ENCODE assay signal across 8 cellular contexts in the genomic region with DNA sequence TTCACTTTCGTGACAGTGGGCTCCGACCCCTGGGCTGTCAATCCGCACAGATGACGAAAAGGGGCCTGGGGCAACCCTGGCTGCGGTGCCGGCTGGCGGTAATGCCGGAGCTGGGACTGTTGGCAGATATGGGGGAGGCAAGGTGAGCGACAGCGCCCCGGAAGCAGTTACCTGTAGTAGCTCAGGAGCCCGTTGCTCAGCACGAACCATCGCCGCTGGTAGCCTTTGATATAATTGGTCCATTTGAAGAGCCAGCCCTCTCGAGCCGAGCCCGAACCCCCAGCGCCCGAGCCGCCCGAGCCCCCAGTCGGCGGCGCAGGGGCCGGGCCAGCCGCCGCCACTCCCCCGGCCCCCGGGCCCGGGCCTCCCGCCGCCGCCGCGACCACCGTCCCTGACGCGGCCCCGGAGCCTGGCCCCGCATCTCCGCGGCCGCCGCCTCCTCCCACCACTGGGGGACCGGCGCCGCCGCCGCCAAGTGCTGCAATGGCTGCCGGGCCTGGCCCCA. TPM values are rescaled to one million over a fixed set of nuclear protein-coding genes. Genes with fewer than 3 reads are reported as not detected.
DNase-seq lines count a peak whose midpoint lies in the region; ATAC-seq and TF ChIP-seq lines count a peak whose summit lies in the region.

No MANE protein-coding gene starts in this region.

- DNase-seq in PC-3 (peak; percentile 57), Right ventricle myocardium superior (peak; percentile 63), posterior cingulate gyrus (peak in 9 of 10 donors; percentile 20 to 88 (median 29)), upper lobe of left lung (peak in 1 of 2 donors; percentile 84)
- DNase-seq in activated naive CD4-positive, alpha-beta T cell (lab: John Stamatoyannopoulos, UW): peak; percentile 28 to 59 (median 51)

- peak overlapping the region; percentile 100 for H3K4me2 ChIP-seq in PC-3 (ENCODE audit: low read length)

- CTCF ChIA-PET in PC-3 (lab: Charles Lee): interaction anchor here (1.5 kb wide), 1 partner anchor 54 kb away, joined by 8 read pairs; the partner anchor contains the start of gene PATL1

- peaks cover 39% of the 10 kb centered on the region for H3K4me1 ChIP-seq in PC-3 (ENCODE audit: insufficient read depth, low read length)
- peaks cover 30 to 45% (median 41%) of the 10 kb centered on the region in 4 donors for H3K4me1 ChIP-seq in upper lobe of left lung

- intact Hi-C loops in PC-3 (cut with micrococcal nuclease) (loop anchor here (1.0 to 2.0 kb wide), 3 partner anchors 54 to 65 kb away; partner anchors contain the start of gene PATL1), Right ventricle myocardium superior (cut with DNase I) (loop anchor here (5.0 to 10.0 kb wide), 2 partner anchors 52 to 60 kb away; partner anchors contain the start of gene PATL1), posterior cingulate gyrus (cut with DNase I) (loop anchor here (10.0 kb wide), 1 partner anchor 140 kb away; the partner anchor contains the start of gene STX3)

- H3K36me3 ChIP-seq in PC-3 (ENCODE audit: low read depth, low read length) (peaks cover 9% of the 10 kb centered on the region; the same call in 1 of the 2 replicates), upper lobe of left lung (peaks cover under 1 to 5% (median 3%) of the 10 kb centered on the region in 4 donors)

- TF ChIP-seq CTCF in PC-3 (conservative IDR thresholded peaks at IDR 0.05; ENCODE audit: low read depth, low read length): no peak
- TF ChIP-seq CTCF in upper lobe of left lung (IDR thresholded peaks at IDR 0.05): peak in 4 of 6 experiments; percentile 18 to 73 (median 58)

- no peaks in the 10 kb centered on the region for H3K9me3 ChIP-seq in PC-3 (ENCODE audit: low read length)
- no peaks in the 10 kb centered on the region for H3K9me3 ChIP-seq in upper lobe of left lung

- peaks cover 48% of the 10 kb centered on the region for H3K79me2 ChIP-seq in PC-3 (ENCODE audit: low read length)

- peak; percentile 22 for ATAC-seq in GM19035 (IDR thresholded peaks at IDR 0.05; ENCODE audit: unreplicated experiment)
- ATAC-seq in HG03097 (IDR thresholded peaks at IDR 0.05; ENCODE audit: low FRiP score, unreplicated experiment): peak; percentile 3
- peak; percentile 13 for ATAC-seq in PC-3
- no peak for ATAC-seq in Right ventricle myocardium superior (ENCODE audit: poor library complexity)
- no peak for ATAC-seq in upper lobe of left lung (ENCODE audit: low FRiP score in 2 of 2)
- no peak for ATAC-seq in GM18858 (IDR thresholded peaks at IDR 0.05; ENCODE audit: unreplicated experiment)

- 0 out of 2 replicates have a peak overlapping the region, but pooled peaks have one; percentile 7 for H3K27ac ChIP-seq in PC-3 (ENCODE audit: low read length)
- peak overlapping the region; percentile 91 to 97 (median 92) for H3K27ac ChIP-seq in upper lobe of left lung

- 0% methylated on average over 1 to 15 of the region's 51 CpGs for WGBS in upper lobe of left lung, 2 donors

- H3K4me3 ChIP-seq in PC-3 (ENCODE audit: low read length): peak overlapping the region; percentile 95
- H3K4me3 ChIP-seq in upper lobe of left lung: peak overlapping the region; percentile 81 to 91 (median 86)

- H3K27me3 ChIP-seq in PC-3 (ENCODE audit: low read length) (no peaks in the 10 kb centered on the region), upper lobe of left lung (no peaks in the 10 kb centered on the region)

- peak overlapping the region; percentile 78 for H3K9ac ChIP-seq in PC-3 (ENCODE audit: low read length)

- no peaks in the 10 kb centered on the region for H3F3A ChIP-seq in PC-3 (ENCODE audit: low read length, unreplicated experiment)

- no peaks in the 10 kb centered on the region for H3K9me2 ChIP-seq in PC-3 (replicated peaks; ENCODE audit: low read length)

- H4K20me1 ChIP-seq in PC-3 (ENCODE audit: low read length): peaks cover 33% of the 10 kb centered on the region

- no TSS peak for BruUV-seq in PC-3 (replicated peaks; lab: Mats Ljungman, UMichigan)

- POLR2A ChIA-PET in PC-3 (lab: Charles Lee; ENCODE audit: unreplicated experiment): interaction anchor here (0.6 kb wide), 1 partner anchor 82 kb away, joined by 3 read pairs; no protein-coding TSS in a partner anchor

- peak overlapping the region; percentile 66 for H2AFZ ChIP-seq in PC-3 (ENCODE audit: low read length)

- no peak for TF ChIP-seq EP300 in upper lobe of left lung (IDR thresholded peaks at IDR 0.05)

- no peak for TF ChIP-seq POLR2A in upper lobe of left lung (IDR thresholded peaks at IDR 0.05)

RNA-seq across cellular contexts. Expression of gene OSBP, which starts 0.4 kb away (rescaled TPM):
- 36.3 and 59.4 TPM in 2 replicates for total RNA-seq in PC-3 (2014; rRNA removed)
- 33.1 TPM for total RNA-seq in Right ventricle myocardium superior
- total RNA-seq in upper lobe of left lung: 10 to 100 TPM; 24.4 to 52.6 (median 35.0) TPM

RNA-seq across cellular contexts. Expression of gene PATL1, which starts 53.7 kb away (rescaled TPM):
- 18.1 and 23.1 TPM in 2 replicates for total RNA-seq in PC-3 (2014; rRNA removed)
- total RNA-seq in Right ventricle myocardium superior: 21.6 TPM
- 10 to 100 TPM; 13.4 to 34.5 (median 23.7) TPM for total RNA-seq in upper lobe of left lung

Comparison
In these comparisons a context has a peak if more than half of its experiments do, and no peak if none do; other contexts are left out.
1. ATAC-seq: peak in GM19035 (single experiment), HG03097 (single experiment) and PC-3 (single experiment); none in Right ventricle myocardium superior (single experiment), upper lobe of left lung (0 of 2) and GM18858 (single experiment).